Comparison of ENCODE assay signal across 19 cellular contexts in the genomic region with DNA sequence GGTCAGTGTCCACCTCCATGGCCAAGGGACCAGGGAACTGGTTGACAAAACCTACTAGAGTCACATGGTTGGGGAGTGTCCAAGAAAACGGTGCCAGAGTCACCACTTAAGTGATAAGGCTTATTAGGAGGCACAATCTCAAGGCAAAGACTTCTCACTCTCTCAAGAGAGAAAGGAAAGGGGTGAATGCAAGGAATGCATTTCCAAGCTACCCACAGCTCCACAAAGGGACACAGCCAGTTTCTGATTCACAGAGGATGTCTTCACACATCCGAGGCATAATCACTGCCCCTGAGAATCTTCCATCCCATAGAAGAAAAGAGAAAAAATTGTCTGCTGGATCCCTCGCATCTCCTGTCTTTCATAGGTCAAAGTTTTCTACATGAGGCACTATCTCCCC.
DNase-seq lines count a peak whose midpoint lies in the region; ATAC-seq and TF ChIP-seq lines count a peak whose summit lies in the region.
"Had no signal": no experiment of that assay in that cellular context is flagged by ENCODE, and none has a peak within 500 bp of the region (broad histone marks: within the 10 kb centered on the region; RNA-seq: fewer than 3 reads in every experiment).

No MANE protein-coding gene starts in this region.

- H3K9me3 ChIP-seq in T-helper 17 cell (ENCODE audit: control insufficient read depth, low read length, poor library complexity, severe bottlenecking) (no peaks in the 10 kb centered on the region), gastrocnemius medialis (no peaks in the 10 kb centered on the region), heart left ventricle (no peaks in the 10 kb centered on the region)
- H3K9me3 ChIP-seq: BE2C, HAP-1, lower lobe of right lung had no signal

- intact Hi-C loops in gastrocnemius medialis (cut with DNase I; ENCODE audit: low total_unique reads) (no loop called here), heart left ventricle (cut with DNase I) (loop anchor here in 1 of 10 donors (10.0 kb wide), 1 partner anchor 1209 kb away; no protein-coding TSS in a partner anchor)

- no peaks in the 10 kb centered on the region for H3K36me3 ChIP-seq in gastrocnemius medialis
- H3K36me3 ChIP-seq in heart left ventricle: no peaks in the 10 kb centered on the region
- H3K36me3 ChIP-seq: BE2C, HAP-1, lower lobe of right lung had no signal

- peak overlapping the region; percentile 65 for H3K27ac Mint-ChIP-seq in T-helper 17 cell
- H3K27ac Mint-ChIP-seq: activated naive CD4-positive, alpha-beta T cell treated with anti-CD3 and anti-CD28 coated beads, Interleukin-2, amount 50 U/mL, for 24 hours had no signal

- H3K36me3 Mint-ChIP-seq in T-helper 17 cell (ENCODE audit: low read depth): peaks cover 9% of the 10 kb centered on the region
- H3K36me3 Mint-ChIP-seq: activated naive CD4-positive, alpha-beta T cell treated with anti-CD3 and anti-CD28 coated beads, Interleukin-2, amount 50 U/mL, for 24 hours had no signal

- no peak overlapping the region for H3K4me3 ChIP-seq in fibroblast of the aortic adventitia (ENCODE audit: low read depth, low read length)
- H3K4me3 ChIP-seq in gastrocnemius medialis: no peak overlapping the region
- H3K4me3 ChIP-seq in heart left ventricle: no peak overlapping the region
- H3K4me3 ChIP-seq: GM12878, HAP-1, lower lobe of right lung had no signal

- H3K27me3 ChIP-seq in gastrocnemius medialis (no peaks in the 10 kb centered on the region), heart left ventricle (no peaks in the 10 kb centered on the region)
- H3K27me3 ChIP-seq: BE2C had no signal

- no peak for TF ChIP-seq CTCF in fibroblast of the aortic adventitia (IDR thresholded peaks at IDR 0.05; ENCODE audit: insufficient read depth, low read length)
- no peak for TF ChIP-seq CTCF in gastrocnemius medialis (IDR thresholded peaks at IDR 0.05 in 4 of 5, conservative IDR thresholded peaks at IDR 0.05 in 1 of 5)
- TF ChIP-seq CTCF in heart left ventricle (IDR thresholded peaks at IDR 0.05): no peak

- ATAC-seq in T-helper 17 cell: no peak
- peak in 1 of 2 donors; percentile 11 for ATAC-seq in gastrocnemius medialis
- ATAC-seq in heart left ventricle: no peak
- ATAC-seq: GM12878, lower lobe of right lung had no signal

- TF ChIP-seq POLR2A in gastrocnemius medialis (IDR thresholded peaks at IDR 0.05) (no peak), heart left ventricle (IDR thresholded peaks at IDR 0.05) (no peak)

- peak overlapping the region in 3 of 4 donors; percentile 10 to 29 (median 17) for H3K27ac ChIP-seq in gastrocnemius medialis
- H3K27ac ChIP-seq in heart left ventricle: peak overlapping the region in 5 of 12 donors; percentile 0 to 42 (median 39)
- H3K27ac ChIP-seq: lower lobe of right lung had no signal

- DNase-seq in T-helper 17 cell: no peak
- peak; percentile 16 for DNase-seq in fibroblast of the aortic adventitia (ENCODE audit: low read depth)
- DNase-seq in gastrocnemius medialis: no peak
- no peak for DNase-seq in NCI-H2227 treated with DMSO at 0.1 percent for 48 hours (lab: John Stamatoyannopoulos, UW)
- no peak for DNase-seq in nucleus accumbens (lab: John Stamatoyannopoulos, UW)
- no peak for DNase-seq in heart left ventricle
- DNase-seq in NCI-H2081 (lab: John Stamatoyannopoulos, UW): no peak
- DNase-seq: activated CD4-positive, CD25-positive, alpha-beta regulatory T cell treated with anti-CD3 and anti-CD28 coated beads, Interleukin-2, amount 50 U/mL, for 72 hours; activated T-cell treated with anti-CD3 and anti-CD28 coated beads, Interleukin-2, amount 50 U/mL, for 48 hours; BE2C; DMS79; effector CD4-positive, alpha-beta T cell; islet precursor cell; lower lobe of right lung; NCI-H1436 treated with DMSO at 0.1 percent for 48 hours; NCI-H774 had no signal

- in situ Hi-C loops in gastrocnemius medialis (cut with MboI; ENCODE audit: low sequenced_read_pairs in 4 of 4): loop anchor here in 1 of 4 donors (25.0 kb wide), 1 partner anchor 1221 kb away; no protein-coding TSS in a partner anchor

- 46 to 59% (median 53%) methylated on average over 3 of the region's 3 CpGs for WGBS in heart left ventricle, 4 donors

- H3K4me3 Mint-ChIP-seq in T-helper 17 cell: no peak overlapping the region
- H3K4me3 Mint-ChIP-seq: activated naive CD4-positive, alpha-beta T cell treated with anti-CD3 and anti-CD28 coated beads, Interleukin-2, amount 50 U/mL, for 24 hours had no signal

- H3K4me1 ChIP-seq in gastrocnemius medialis (peaks cover 31 to 37% of the 10 kb centered on the region in 2 donors), heart left ventricle (peaks cover 0 to 74% (median 38%) of the 10 kb centered on the region in 12 donors)
- H3K4me1 ChIP-seq: HAP-1 had no signal

- peaks cover 12% of the 10 kb centered on the region for H3K27me3 Mint-ChIP-seq in T-helper 17 cell
- H3K27me3 Mint-ChIP-seq: activated naive CD4-positive, alpha-beta T cell treated with anti-CD3 and anti-CD28 coated beads, Interleukin-2, amount 50 U/mL, for 24 hours had no signal

- peaks cover 10% of the 10 kb centered on the region for H3K4me1 Mint-ChIP-seq in T-helper 17 cell
